In the genomic region with DNA sequence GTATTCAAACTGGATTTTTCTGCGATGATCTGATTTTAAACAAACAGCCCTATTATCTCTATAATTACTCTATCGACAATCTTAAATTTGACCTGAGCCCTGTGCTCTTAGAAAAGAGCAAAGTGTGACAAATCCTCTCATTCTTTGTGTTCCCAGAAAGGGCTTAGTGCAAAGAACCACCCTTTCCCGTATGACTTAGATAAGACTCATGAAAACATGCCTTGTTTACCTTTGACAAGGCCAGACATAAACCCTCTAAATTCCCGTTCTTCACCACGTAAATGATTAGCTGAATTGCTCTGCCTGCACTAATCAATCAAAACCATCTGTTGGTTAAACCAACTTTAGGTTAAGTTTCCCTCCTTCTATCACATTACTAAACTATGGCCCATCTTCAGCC, we compare ENCODE assay signal across 26 cellular contexts.
"Had no signal": no experiment of that assay in that cellular context is flagged by ENCODE, and none has a peak within 500 bp of the region (broad histone marks: within the 10 kb centered on the region; RNA-seq: fewer than 3 reads in every experiment).

No MANE protein-coding gene starts in this region.

- ATAC-seq: esophagus mucosa; heart right ventricle; stimulated activated naive CD8-positive, alpha-beta T cell treated with anti-CD3 and anti-CD28 coated beads, Interleukin-15, Interleukin-2, amounts not matched to agents 100 U/mL and 50 U/mL, for 24 hours had no signal

- H3K36me3 ChIP-seq: heart right ventricle, left ventricle myocardium inferior, right atrium auricular region, uterus had no signal

- H3K4me1 Mint-ChIP-seq: nephron had no signal

- H3K27ac ChIP-seq: heart right ventricle, left ventricle myocardium inferior, parathyroid adenoma, right atrium auricular region, testis, uterus, VCaP had no signal

- H3K9me3 ChIP-seq: testis, uterus had no signal

- H3K4me1 ChIP-seq: heart right ventricle, left ventricle myocardium inferior, parathyroid adenoma, right atrium auricular region, testis, uterus had no signal

- H3K27me3 Mint-ChIP-seq: activated T-cell treated with anti-CD3 and anti-CD28 coated beads, Interleukin-2, amount 50 U/mL, for 24 hours had no signal

- H3K4me3 ChIP-seq: heart right ventricle, left ventricle myocardium inferior, right atrium auricular region, testis, uterus had no signal

- H3K27ac Mint-ChIP-seq: activated T-cell treated with anti-CD3 and anti-CD28 coated beads, Interleukin-2, amount 50 U/mL, for 24 hours; nephron; T-helper 1 cell treated with Interleukin-12 subunit alpha and Interleukin-12 subunit beta and Interleukin-4 antibody, amounts not matched to agents 30 μg/mL and 1 μg/mL, for 36 hours had no signal

- H3K4me3 Mint-ChIP-seq: activated T-cell treated with anti-CD3 and anti-CD28 coated beads, Interleukin-2, amount 50 U/mL, for 24 hours; nephron; T-helper 1 cell treated with Interleukin-12 subunit alpha and Interleukin-12 subunit beta and Interleukin-4 antibody, amounts not matched to agents 30 μg/mL and 1 μg/mL, for 36 hours had no signal

- H3K27me3 ChIP-seq: heart right ventricle, right atrium auricular region, testis, uterus had no signal

- DNase-seq: activated CD4-positive, alpha-beta T cell treated with anti-CD3 and anti-CD28 coated beads for 4 hours; activated CD4-positive, alpha-beta T cell treated with anti-CD3 and anti-CD28 coated beads, Interleukin-2, amount 50 U/mL, for 4 hours; activated CD8-positive, alpha-beta memory T cell treated with anti-CD3 and anti-CD28 coated beads, Interleukin-2, amount 50 U/mL, for 4 hours; activated gamma-delta T cell treated with Interleukin-2 at 50 U/mL for 16 hours; activated naive CD4-positive, alpha-beta T cell treated with anti-CD3 and anti-CD28 coated beads, Interleukin-2, amount 50 U/mL, for 16 hours; activated T-cell treated with anti-CD3 and anti-CD28 coated beads, Interleukin-2, amount 50 U/mL, for 24 hours; amniotic stem cell; central memory CD4-positive, alpha-beta T cell; foreskin fibroblast; heart right ventricle; kidney glomerular epithelial cell; left ventricle myocardium inferior; nucleus accumbens; stimulated activated CD4-positive, alpha-beta T cell treated with anti-CD3 and anti-CD28 coated beads, Interleukin-4, amount 100 ng/mL, for 1 hour; stimulated activated naive CD8-positive, alpha-beta T cell treated with anti-CD3 and anti-CD28 coated beads, Interleukin-15, Interleukin-2, amounts not matched to agents 100 U/mL and 50 U/mL, for 24 hours; SW 1271; T-helper 9 cell; testis; trophoblast cell; uterus had no signal

- H3K9ac ChIP-seq: parathyroid adenoma had no signal
